8 cellular contexts compared by ENCODE assay signal in the genomic region with DNA sequence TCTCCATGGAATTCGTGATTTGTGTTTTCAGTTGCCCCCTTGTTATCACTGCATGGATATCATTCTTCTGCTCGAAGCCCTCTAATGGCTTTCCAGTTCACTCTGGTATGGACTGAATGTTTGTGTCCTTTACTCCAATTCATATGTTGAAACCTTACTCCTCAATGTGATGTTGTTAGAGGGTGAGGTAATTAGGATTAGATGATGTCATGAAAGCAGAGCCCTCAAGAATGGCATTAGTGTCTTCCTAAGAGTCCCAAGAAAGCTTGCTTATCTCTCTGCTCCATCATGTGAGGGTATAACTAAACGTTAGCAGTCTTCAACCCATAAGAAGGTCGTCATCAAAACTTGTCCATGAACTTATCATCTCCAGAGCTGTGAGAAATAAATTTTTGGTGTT.
"Had no signal": no experiment of that assay in that cellular context is flagged by ENCODE, and none has a peak within 500 bp of the region (broad histone marks: within the 10 kb centered on the region; RNA-seq: fewer than 3 reads in every experiment).

No MANE protein-coding gene starts in this region.

- ATAC-seq: HCT116, K562 had no signal

- H3K9ac ChIP-seq: GM23248 had no signal

- H3K4me3 Mint-ChIP-seq: H9 had no signal

- FAIRE-seq: K562 had no signal

- H3K27ac Mint-ChIP-seq: H9 had no signal

- H2AFZ ChIP-seq: GM23248 had no signal

- DNase-seq: GM23248, GOT3, H9, IMR-90, KG1 had no signal

- H3K27ac ChIP-seq: GM23248, HL-60 had no signal

- H3K4me3 ChIP-seq: GM23248, K562 had no signal

- H3K4me1 Mint-ChIP-seq: H9 had no signal
